In genomic region chr10:119232439-119232838, GRCh38 we compare ENCODE assay signal across 8 cellular contexts. TPM values are rescaled to one million over a fixed set of nuclear protein-coding genes. Genes with fewer than 3 reads are reported as not detected.
DNase-seq lines count a peak whose midpoint lies in the region; ATAC-seq and TF ChIP-seq lines count a peak whose summit lies in the region.
"Not testable (repeated sequence)": the region's sequence is repeated elsewhere in the genome, so short reads cannot be mapped to it uniquely, and the experiment has no call there.

No MANE protein-coding gene starts in this region.

- intact Hi-C loops in ascending aorta (cut with DNase I); left ventricle myocardium inferior (cut with micrococcal nuclease): not testable (repeated sequence)

- H3K9me3 Mint-ChIP-seq in activated CD8-positive, alpha-beta memory T cell treated with anti-CD3 and anti-CD28 coated beads, Interleukin-2, amount 10 ng/mL, durations not matched to agents 7 days and 5 days (ENCODE audit: low read depth): peaks cover 13% of the 10 kb centered on the region
- H3K9me3 Mint-ChIP-seq in progenitor cell of endocrine pancreas (ENCODE audit: low read depth): peaks cover 16% of the 10 kb centered on the region

- H3K27ac Mint-ChIP-seq in activated CD8-positive, alpha-beta memory T cell treated with anti-CD3 and anti-CD28 coated beads, Interleukin-2, amount 10 ng/mL, durations not matched to agents 7 days and 5 days: peak overlapping the region; percentile 9
- peak overlapping the region; percentile 41 for H3K27ac Mint-ChIP-seq in progenitor cell of endocrine pancreas

- peaks cover 33% of the 10 kb centered on the region for H3K36me3 Mint-ChIP-seq in activated CD8-positive, alpha-beta memory T cell treated with anti-CD3 and anti-CD28 coated beads, Interleukin-2, amount 10 ng/mL, durations not matched to agents 7 days and 5 days
- peaks cover 14% of the 10 kb centered on the region for H3K36me3 Mint-ChIP-seq in progenitor cell of endocrine pancreas (ENCODE audit: insufficient read depth)

- ATAC-seq in activated CD8-positive, alpha-beta memory T cell treated with anti-CD3 and anti-CD28 coated beads, Interleukin-2, amount 10 ng/mL, durations not matched to agents 7 days and 5 days; stimulated activated naive CD8-positive, alpha-beta T cell treated with anti-CD3 and anti-CD28 coated beads, Interleukin-15, Interleukin-2, amounts not matched to agents 100 U/mL and 50 U/mL, for 24 hours: not testable (repeated sequence)

- not testable (repeated sequence) for H3K9me3 ChIP-seq in ascending aorta; left ventricle myocardium inferior (replicated peaks)

- CTCF ChIA-PET in activated CD8-positive, alpha-beta memory T cell treated with anti-CD3 and anti-CD28 coated beads, Interleukin-2, amount 10 ng/mL, durations not matched to agents 7 days and 5 days (lab: Charles Lee): interaction anchor here (0.6 to 2.0 kb wide), 3 partner anchors 15 to 73 kb away, joined by 3 to 4 read pairs (median 3); no protein-coding TSS in a partner anchor

- H3K27ac ChIP-seq in ascending aorta (peak overlapping the region; percentile 17 to 77), left ventricle myocardium inferior (replicated peaks) (peak overlapping the region; percentile 82)

- H3K4me1 ChIP-seq in ascending aorta: peaks cover 4 to 35% of the 10 kb centered on the region in 2 donors
- peaks cover 75% of the 10 kb centered on the region for H3K4me1 ChIP-seq in left ventricle myocardium inferior

- not testable (repeated sequence) for H3K4me3 ChIP-seq in ascending aorta, left ventricle myocardium inferior

- not testable (repeated sequence) for H3K36me3 ChIP-seq in ascending aorta, left ventricle myocardium inferior

- not testable (repeated sequence) for H3K4me3 Mint-ChIP-seq in activated CD8-positive, alpha-beta memory T cell treated with anti-CD3 and anti-CD28 coated beads, Interleukin-2, amount 10 ng/mL, durations not matched to agents 7 days and 5 days; progenitor cell of endocrine pancreas (ENCODE audit: low read depth)

- H3K27me3 Mint-ChIP-seq in activated CD8-positive, alpha-beta memory T cell treated with anti-CD3 and anti-CD28 coated beads, Interleukin-2, amount 10 ng/mL, durations not matched to agents 7 days and 5 days; progenitor cell of endocrine pancreas: not testable (repeated sequence)

- H3K4me1 Mint-ChIP-seq in activated CD8-positive, alpha-beta memory T cell treated with anti-CD3 and anti-CD28 coated beads, Interleukin-2, amount 10 ng/mL, durations not matched to agents 7 days and 5 days: peaks cover 40% of the 10 kb centered on the region
- H3K4me1 Mint-ChIP-seq in progenitor cell of endocrine pancreas (ENCODE audit: low read depth): peaks cover 25% of the 10 kb centered on the region

- TF ChIP-seq CTCF in ascending aorta (IDR thresholded peaks at IDR 0.05); left ventricle myocardium inferior (IDR thresholded peaks at IDR 0.05; ENCODE audit: borderline replicate concordance); progenitor cell of endocrine pancreas (IDR thresholded peaks at IDR 0.05; ENCODE audit: unreplicated experiment): not testable (repeated sequence)

- peak; percentile 36 for DNase-seq in OCI-M1 (lab: John Stamatoyannopoulos, UW)
- not testable (repeated sequence) for DNase-seq in activated CD8-positive, alpha-beta memory T cell treated with anti-CD3 and anti-CD28 coated beads, Interleukin-2, amount 10 ng/mL, durations not matched to agents 7 days and 5 days; ascending aorta (ENCODE audit: low spot score in 2 of 2); left ventricle myocardium inferior; progenitor cell of endocrine pancreas (ENCODE audit: low spot score, unreplicated experiment)
- DNase-seq in activated effector memory CD4-positive, alpha-beta T cell treated with anti-CD3 and anti-CD28 coated beads, Interleukin-2, amount 50 U/mL, for 16 hours: peak; percentile 74
- peak; percentile 46 for DNase-seq in stimulated activated CD4-positive, alpha-beta T cell treated with anti-CD3 and anti-CD28 coated beads, Interleukin-4, amount 100 ng/mL, for 24 hours
- peak; percentile 44 for DNase-seq in stimulated activated naive CD8-positive, alpha-beta T cell treated with anti-CD3 and anti-CD28 coated beads, Interleukin-15, Interleukin-2, amounts not matched to agents 100 U/mL and 50 U/mL, for 24 hours

- not testable (repeated sequence) for H3K27me3 ChIP-seq in ascending aorta; left ventricle myocardium inferior (ENCODE audit: low read depth)

RNA-seq across cellular contexts. Expression of gene GRK5, which starts 25.1 kb away (rescaled TPM):
- 10 to 100 TPM; 23.2 to 29.5 TPM for total RNA-seq in activated CD8-positive, alpha-beta memory T cell treated with anti-CD3 and anti-CD28 coated beads, Interleukin-2, amount 10 ng/mL, durations not matched to agents 7 days and 5 days
- total RNA-seq in ascending aorta (75.5 TPM), left ventricle myocardium inferior (52.8 TPM), progenitor cell of endocrine pancreas (21.6 and 23.0 TPM in 2 replicates)

RNA-seq across cellular contexts. Expression of gene PRDX3, which starts 53.8 kb away (rescaled TPM):
- 100 to 1,000 TPM; 124 to 166 TPM for total RNA-seq in activated CD8-positive, alpha-beta memory T cell treated with anti-CD3 and anti-CD28 coated beads, Interleukin-2, amount 10 ng/mL, durations not matched to agents 7 days and 5 days
- total RNA-seq in ascending aorta: 34.9 TPM
- 301 TPM for total RNA-seq in left ventricle myocardium inferior
- total RNA-seq in progenitor cell of endocrine pancreas: 116 and 117 TPM in 2 replicates
